In genomic region chr21:45376459-45377324, GRCh38 we compare ENCODE assay signal across 27 cellular contexts. TPM values are rescaled to one million over a fixed set of nuclear protein-coding genes. Genes with fewer than 3 reads are reported as not detected.
DNase-seq lines count a peak whose midpoint lies in the region; ATAC-seq and TF ChIP-seq lines count a peak whose summit lies in the region.
"Had no signal": no experiment of that assay in that cellular context is flagged by ENCODE, and none has a peak within 500 bp of the region (broad histone marks: within the 10 kb centered on the region; RNA-seq: fewer than 3 reads in every experiment).

No MANE protein-coding gene starts in this region.

- POLR2A ChIA-PET in A673 (lab: Charles Lee; ENCODE audit: low non-redundant PET): no interaction called here

- 88 to 95% (median 90%) methylated on average over 7 of the region's 7 CpGs for WGBS in ovary, 3 donors
- WGBS in prostate gland: 98% methylated on average over 7 of the region's 7 CpGs

- H3K4me3 Mint-ChIP-seq in activated T-helper 17 cell treated with anti-CD3 and anti-CD28 coated beads, Interleukin-2, amount 50 U/mL, for 72 hours: no peak overlapping the region
- no peak overlapping the region for H3K4me3 Mint-ChIP-seq in osteocyte (ENCODE audit: unreplicated experiment)
- H3K4me3 Mint-ChIP-seq: activated naive CD8-positive, alpha-beta T cell treated with anti-CD3 and anti-CD28 coated beads, Interleukin-2, amount 50 U/mL, for 24 hours; activated T-cell treated with anti-CD3 and anti-CD28 coated beads, Interleukin-2, amount 50 U/mL, for 72 hours; CD4-positive, CD25-positive, alpha-beta regulatory T cell had no signal

- ATAC-seq in activated T-helper 17 cell treated with anti-CD3 and anti-CD28 coated beads, Interleukin-2, amount 50 U/mL, for 72 hours (replicated peaks): no peak
- ATAC-seq: activated CD4-positive, CD25-positive, alpha-beta regulatory T cell treated with anti-CD3 and anti-CD28 coated beads, Interleukin-2, amount 50 U/mL, for 24 hours; activated naive CD8-positive, alpha-beta T cell treated with anti-CD3 and anti-CD28 coated beads, Interleukin-2, amount 50 U/mL, for 24 hours; activated T-cell treated with anti-CD3 and anti-CD28 coated beads, Interleukin-2, amount 50 U/mL, for 72 hours had no signal

- H3K36me3 Mint-ChIP-seq in activated T-helper 17 cell treated with anti-CD3 and anti-CD28 coated beads, Interleukin-2, amount 50 U/mL, for 72 hours (ENCODE audit: low read depth): no peaks in the 10 kb centered on the region
- H3K36me3 Mint-ChIP-seq in osteocyte (ENCODE audit: unreplicated experiment): peaks cover 5% of the 10 kb centered on the region
- H3K36me3 Mint-ChIP-seq: CD4-positive, CD25-positive, alpha-beta regulatory T cell had no signal

- TF ChIP-seq POLR2A in ovary (IDR thresholded peaks at IDR 0.05) (no peak), prostate gland (IDR thresholded peaks at IDR 0.05) (no peak)

- peaks cover 5% of the 10 kb centered on the region for H3K9me3 Mint-ChIP-seq in activated T-helper 17 cell treated with anti-CD3 and anti-CD28 coated beads, Interleukin-2, amount 50 U/mL, for 72 hours
- peaks cover 6% of the 10 kb centered on the region for H3K9me3 Mint-ChIP-seq in osteocyte (ENCODE audit: unreplicated experiment)
- H3K9me3 Mint-ChIP-seq: activated naive CD8-positive, alpha-beta T cell treated with anti-CD3 and anti-CD28 coated beads, Interleukin-2, amount 50 U/mL, for 24 hours had no signal

- H3K27me3 ChIP-seq in A673 (replicated peaks; ENCODE audit: insufficient read depth, low read depth, low read length, poor library complexity) (no peaks in the 10 kb centered on the region), HUES48 (ENCODE audit: control insufficient read depth, insufficient read depth, low read length) (no peaks in the 10 kb centered on the region), ovary (no peaks in the 10 kb centered on the region), prostate gland (replicated peaks; ENCODE audit: insufficient read depth) (no peaks in the 10 kb centered on the region)
- H3K27me3 ChIP-seq: brain microvascular endothelial cell had no signal

- no TSS peak for BruUV-seq in A673 (replicated peaks; lab: Mats Ljungman, UMichigan)

- no peak overlapping the region for H3K9ac ChIP-seq in HUES48 (ENCODE audit: low read depth, low read length)
- H3K9ac ChIP-seq: KMS-11 had no signal

- no peaks in the 10 kb centered on the region for H3K4me1 ChIP-seq in A673 (ENCODE audit: insufficient read depth, low read length, poor library complexity, severe bottlenecking)
- H3K4me1 ChIP-seq in HUES48 (ENCODE audit: control insufficient read depth, insufficient read depth, low read length): peaks cover 24% of the 10 kb centered on the region
- H3K4me1 ChIP-seq in ovary (ENCODE audit: insufficient read depth): no peaks in the 10 kb centered on the region
- no peaks in the 10 kb centered on the region for H3K4me1 ChIP-seq in prostate gland (replicated peaks)

- H3K4me1 Mint-ChIP-seq in activated T-helper 17 cell treated with anti-CD3 and anti-CD28 coated beads, Interleukin-2, amount 50 U/mL, for 72 hours: peaks cover 4% of the 10 kb centered on the region
- peaks cover 36% of the 10 kb centered on the region for H3K4me1 Mint-ChIP-seq in osteocyte (ENCODE audit: unreplicated experiment)
- H3K4me1 Mint-ChIP-seq: CD4-positive, CD25-positive, alpha-beta regulatory T cell had no signal

- no peak for TF ChIP-seq CTCF in A673 (conservative IDR thresholded peaks at IDR 0.05; ENCODE audit: low read depth, low read length)
- TF ChIP-seq CTCF in ovary (IDR thresholded peaks at IDR 0.05): no peak
- no peak for TF ChIP-seq CTCF in prostate gland (IDR thresholded peaks at IDR 0.05)
- TF ChIP-seq CTCF in osteocyte (IDR thresholded peaks at IDR 0.05): no peak

- DNase-seq in A673 (ENCODE audit: low spot score) (peak; percentile 37), cardiac septum (ENCODE audit: low spot score) (peak; percentile 53), ovary (peak in 4 of 5 donors; percentile 7 to 29 (median 20)), ecto neural progenitor cell (ENCODE audit: low spot score) (no peak), prostate gland (ENCODE audit: low spot score) (no peak), osteocyte (ENCODE audit: extremely low spot score, unreplicated experiment) (no peak)
- DNase-seq: ACHN; activated CD8-positive, alpha-beta memory T cell treated with anti-CD3 and anti-CD28 coated beads for 24 hours; activated naive CD8-positive, alpha-beta T cell treated with anti-CD3 and anti-CD28 coated beads, Interleukin-2, amount 50 U/mL, for 24 hours; activated T-cell treated with anti-CD3 and anti-CD28 coated beads, Interleukin-2, amount 50 U/mL, for 72 hours; brain microvascular endothelial cell; CD4-positive, CD25-positive, alpha-beta regulatory T cell; cortex of kidney; DMS53; foreskin melanocyte; NCI-H1048; NCI-H2029; NCI-H510A; NK-92 treated with Interleukin-12 subunit alpha and Interleukin-12 subunit beta, amount 100 ng/mL, for 24 hours; occipital lobe; stimulated activated CD4-positive, alpha-beta T cell treated with anti-CD3 and anti-CD28 coated beads, Interleukin-4, amount 100 ng/mL, for 24 hours; T1000 had no signal

- H3K4me3 ChIP-seq in A673 (ENCODE audit: low read depth, low read length, poor library complexity, severe bottlenecking) (no peak overlapping the region), HUES48 (ENCODE audit: low read depth, low read length) (0 out of 2 replicates have a peak overlapping the region, but pooled peaks have one; percentile 1), ovary (no peak overlapping the region), prostate gland (no peak overlapping the region)
- H3K4me3 ChIP-seq: smooth muscle cell had no signal

- CTCF ChIA-PET in A673 (lab: Charles Lee): no interaction called here

- peaks cover 19% of the 10 kb centered on the region for H3K27me3 Mint-ChIP-seq in activated T-helper 17 cell treated with anti-CD3 and anti-CD28 coated beads, Interleukin-2, amount 50 U/mL, for 72 hours
- H3K27me3 Mint-ChIP-seq in osteocyte (ENCODE audit: unreplicated experiment): no peaks in the 10 kb centered on the region

- H3K9me3 ChIP-seq in A673 (ENCODE audit: low read depth, low read length, poor library complexity, severe bottlenecking): no peaks in the 10 kb centered on the region
- H3K9me3 ChIP-seq in HUES48 (ENCODE audit: control insufficient read depth, insufficient read depth, low read length): peaks cover 7% of the 10 kb centered on the region; the same call in 1 of the 2 replicates
- no peaks in the 10 kb centered on the region for H3K9me3 ChIP-seq in ovary
- H3K9me3 ChIP-seq in prostate gland: no peaks in the 10 kb centered on the region

- H3K27ac ChIP-seq in A673 (ENCODE audit: low read depth, low read length, poor library complexity, severe bottlenecking) (no peak overlapping the region), HUES48 (ENCODE audit: low read depth, low read length) (peak overlapping the region; percentile 96), ovary (no peak overlapping the region), prostate gland (no peak overlapping the region)
- H3K27ac ChIP-seq: brain microvascular endothelial cell, KMS-11 had no signal

- no peaks in the 10 kb centered on the region for H3K36me3 ChIP-seq in A673 (ENCODE audit: insufficient read depth, low read length, poor library complexity, severe bottlenecking)
- no peaks in the 10 kb centered on the region for H3K36me3 ChIP-seq in HUES48 (ENCODE audit: control insufficient read depth, insufficient read depth, low read length)
- H3K36me3 ChIP-seq in ovary: no peaks in the 10 kb centered on the region
- no peaks in the 10 kb centered on the region for H3K36me3 ChIP-seq in prostate gland
- H3K36me3 ChIP-seq: brain microvascular endothelial cell had no signal

- TF ChIP-seq EP300 in ovary (IDR thresholded peaks at IDR 0.05): no peak

- intact Hi-C loops in A673 (cut with micrococcal nuclease; ENCODE audit: unreplicated experiment): no loop called here
- intact Hi-C loops in cardiac septum (cut with DNase I): no loop called here
- intact Hi-C loops in ovary (cut with DNase I): no loop called here
- intact Hi-C loops in prostate gland (cut with DNase I): no loop called here

- no peak overlapping the region for H3K27ac Mint-ChIP-seq in activated T-helper 17 cell treated with anti-CD3 and anti-CD28 coated beads, Interleukin-2, amount 50 U/mL, for 72 hours
- H3K27ac Mint-ChIP-seq in osteocyte (ENCODE audit: unreplicated experiment): no peak overlapping the region
- H3K27ac Mint-ChIP-seq: activated naive CD8-positive, alpha-beta T cell treated with anti-CD3 and anti-CD28 coated beads, Interleukin-2, amount 50 U/mL, for 24 hours; activated T-cell treated with anti-CD3 and anti-CD28 coated beads, Interleukin-2, amount 50 U/mL, for 72 hours; CD4-positive, CD25-positive, alpha-beta regulatory T cell had no signal

RNA-seq across cellular contexts. Expression of gene COL18A1, which starts 28.3 kb away (rescaled TPM):
- total RNA-seq in A673 (2021): 3.3 and 5.0 TPM in 2 replicates
- 77.0 TPM for total RNA-seq in cardiac septum
- total RNA-seq in ovary: 100 to 1,000 TPM; 141 to 353 (median 270) TPM
- 100 to 1,000 TPM in 1 of 2 donors, 10 to 100 TPM in 1; 11.1 to 201 TPM for polyA plus RNA-seq in ovary
- total RNA-seq in activated T-helper 17 cell treated with anti-CD3 and anti-CD28 coated beads, Interleukin-2, amount 50 U/mL, for 72 hours: 1 to 10 TPM; 3.2 to 3.9 TPM
- 100 to 1,000 TPM in 1 of 2 donors, 10 to 100 TPM in 1; 56.2 to 229 TPM for total RNA-seq in prostate gland
- total RNA-seq in osteocyte: 515 and 555 TPM in 2 replicates

Comparison
In these comparisons a context has a peak if more than half of its experiments do, and no peak if none do; other contexts are left out.
1. DNase-seq: peak in A673 (single experiment), cardiac septum (single experiment) and ovary (4 of 5); none in ecto neural progenitor cell (single experiment), prostate gland (single experiment) and osteocyte (single experiment).